Comparison of ENCODE assay signal across 17 cellular contexts in genomic region chr6:111750147-111750546, GRCh38.
DNase-seq lines count a peak whose midpoint lies in the region; ATAC-seq, FAIRE-seq and TF ChIP-seq lines count a peak whose summit lies in the region.
"Had no signal": no experiment of that assay in that cellular context is flagged by ENCODE, and none has a peak within 500 bp of the region (broad histone marks: within the 10 kb centered on the region; RNA-seq: fewer than 3 reads in every experiment).

No MANE protein-coding gene starts in this region.

- no peaks in the 10 kb centered on the region for H3K27me3 Mint-ChIP-seq in T-helper 1 cell treated with Interleukin-12 subunit alpha and Interleukin-12 subunit beta and Interleukin-4 antibody, amounts not matched to agents 30 μg/mL and 1 μg/mL, for 36 hours (ENCODE audit: low read depth)
- no peaks in the 10 kb centered on the region for H3K27me3 Mint-ChIP-seq in astrocyte (ENCODE audit: low read depth, unreplicated experiment)
- H3K27me3 Mint-ChIP-seq in natural killer cell treated with Interleukin-12 subunit alpha and Interleukin-12 subunit beta and Interleukin-15 and Interleukin-18, amount 100 ng/mL, for 72 hours: no peaks in the 10 kb centered on the region

- no peak overlapping the region for H2AFZ ChIP-seq in astrocyte (ENCODE audit: low read depth, low read length)

- H3K36me3 ChIP-seq in KOPT-K1 (ENCODE audit: insufficient read depth, low read length) (no peaks in the 10 kb centered on the region), astrocyte (ENCODE audit: insufficient read depth, low read length) (no peaks in the 10 kb centered on the region)
- H3K36me3 ChIP-seq: colonic mucosa had no signal

- H3K4me2 ChIP-seq in astrocyte (ENCODE audit: low read length): no peak overlapping the region

- H3K4me3 ChIP-seq in astrocyte (ENCODE audit: insufficient read depth, low read depth, low read length): no peak overlapping the region
- H3K4me3 ChIP-seq: colonic mucosa, psoas muscle had no signal

- peaks cover 10% of the 10 kb centered on the region for H4K20me1 ChIP-seq in astrocyte (ENCODE audit: insufficient read depth, low read length)

- FAIRE-seq in astrocyte (lab: Jason Lieb, UNC): no peak

- DNase-seq in T-helper 1 cell: no peak
- DNase-seq in astrocyte (ENCODE audit: low read depth): no peak
- no peak for DNase-seq in natural killer cell treated with Interleukin-12 subunit alpha and Interleukin-12 subunit beta and Interleukin-15 and Interleukin-18, amount 100 ng/mL, for 72 hours (ENCODE audit: low spot score)
- no peak for DNase-seq in central memory CD4-positive, alpha-beta T cell
- no peak for DNase-seq in NCI-H2107 (lab: John Stamatoyannopoulos, UW)
- DNase-seq: amygdala, colonic mucosa, IMR-90, NCI-H1048, psoas muscle, Right ventricle myocardium superior had no signal

- peaks cover 55% of the 10 kb centered on the region for H3K36me3 Mint-ChIP-seq in T-helper 1 cell treated with Interleukin-12 subunit alpha and Interleukin-12 subunit beta and Interleukin-4 antibody, amounts not matched to agents 30 μg/mL and 1 μg/mL, for 36 hours (ENCODE audit: low read depth)
- H3K36me3 Mint-ChIP-seq in astrocyte (ENCODE audit: low read depth, unreplicated experiment): peaks cover 16% of the 10 kb centered on the region
- peaks cover 28% of the 10 kb centered on the region for H3K36me3 Mint-ChIP-seq in natural killer cell treated with Interleukin-12 subunit alpha and Interleukin-12 subunit beta and Interleukin-15 and Interleukin-18, amount 100 ng/mL, for 72 hours

- H3K9me3 ChIP-seq in KOPT-K1 (ENCODE audit: insufficient read depth, low read length, poor library complexity, severe bottlenecking) (no peaks in the 10 kb centered on the region), astrocyte (ENCODE audit: insufficient read depth, low read depth, low read length) (no peaks in the 10 kb centered on the region)
- H3K9me3 ChIP-seq: colonic mucosa, psoas muscle had no signal

- no peaks in the 10 kb centered on the region for H3K9me3 Mint-ChIP-seq in T-helper 1 cell treated with Interleukin-12 subunit alpha and Interleukin-12 subunit beta and Interleukin-4 antibody, amounts not matched to agents 30 μg/mL and 1 μg/mL, for 36 hours
- H3K9me3 Mint-ChIP-seq in astrocyte (ENCODE audit: unreplicated experiment): no peaks in the 10 kb centered on the region
- H3K9me3 Mint-ChIP-seq in natural killer cell treated with Interleukin-12 subunit alpha and Interleukin-12 subunit beta and Interleukin-15 and Interleukin-18, amount 100 ng/mL, for 72 hours: peaks cover 4% of the 10 kb centered on the region

- H3K4me3 Mint-ChIP-seq in T-helper 1 cell treated with Interleukin-12 subunit alpha and Interleukin-12 subunit beta and Interleukin-4 antibody, amounts not matched to agents 30 μg/mL and 1 μg/mL, for 36 hours: peak overlapping the region; percentile 17
- no peak overlapping the region for H3K4me3 Mint-ChIP-seq in astrocyte (ENCODE audit: unreplicated experiment)
- H3K4me3 Mint-ChIP-seq in natural killer cell treated with Interleukin-12 subunit alpha and Interleukin-12 subunit beta and Interleukin-15 and Interleukin-18, amount 100 ng/mL, for 72 hours: peak overlapping the region; percentile 82

- H3K9ac ChIP-seq in astrocyte (ENCODE audit: low read length): no peak overlapping the region

- no peaks in the 10 kb centered on the region for H3K27me3 ChIP-seq in astrocyte (ENCODE audit: insufficient read depth, low read length)
- H3K27me3 ChIP-seq: colonic mucosa had no signal

- H3K27ac Mint-ChIP-seq in T-helper 1 cell treated with Interleukin-12 subunit alpha and Interleukin-12 subunit beta and Interleukin-4 antibody, amounts not matched to agents 30 μg/mL and 1 μg/mL, for 36 hours: peak overlapping the region; percentile 97
- H3K27ac Mint-ChIP-seq in astrocyte (ENCODE audit: unreplicated experiment): peak overlapping the region; percentile 38
- H3K27ac Mint-ChIP-seq in natural killer cell treated with Interleukin-12 subunit alpha and Interleukin-12 subunit beta and Interleukin-15 and Interleukin-18, amount 100 ng/mL, for 72 hours: peak overlapping the region in 1 of 2 donors; percentile 98

- no peak for TF ChIP-seq CTCF in astrocyte (IDR thresholded peaks at IDR 0.05; ENCODE audit: insufficient read depth, low read depth, low read length)

- no peak for ATAC-seq in natural killer cell treated with Interleukin-12 subunit alpha and Interleukin-12 subunit beta and Interleukin-15 and Interleukin-18, amount 100 ng/mL, for 72 hours
- ATAC-seq in GM21737 (IDR thresholded peaks at IDR 0.05; ENCODE audit: unreplicated experiment): no peak
- ATAC-seq: HCT116, psoas muscle had no signal

- peaks cover 79% of the 10 kb centered on the region for H3K4me1 Mint-ChIP-seq in T-helper 1 cell treated with Interleukin-12 subunit alpha and Interleukin-12 subunit beta and Interleukin-4 antibody, amounts not matched to agents 30 μg/mL and 1 μg/mL, for 36 hours (ENCODE audit: low read depth)
- H3K4me1 Mint-ChIP-seq in astrocyte (ENCODE audit: low read depth, unreplicated experiment): peaks cover 13% of the 10 kb centered on the region
- H3K4me1 Mint-ChIP-seq in natural killer cell treated with Interleukin-12 subunit alpha and Interleukin-12 subunit beta and Interleukin-15 and Interleukin-18, amount 100 ng/mL, for 72 hours (ENCODE audit: low read depth in 2 of 2): peaks cover 84 to 92% of the 10 kb centered on the region in 2 donors

- peaks cover 14% of the 10 kb centered on the region for H3K79me2 ChIP-seq in astrocyte (ENCODE audit: insufficient read depth, low read length)

- H3K27ac ChIP-seq in KOPT-K1 (ENCODE audit: low read depth, low read length, poor library complexity, severe bottlenecking) (peak overlapping the region; percentile 53), astrocyte (ENCODE audit: low read depth, low read length) (peak overlapping the region; percentile 8)
- H3K27ac ChIP-seq: 22Rv1, C4-2B, psoas muscle had no signal

- H3K4me1 ChIP-seq in astrocyte (ENCODE audit: insufficient read depth, low read length): peaks cover 8% of the 10 kb centered on the region
- H3K4me1 ChIP-seq: colonic mucosa had no signal
